19 cellular contexts compared by ENCODE assay signal in the genomic region with DNA sequence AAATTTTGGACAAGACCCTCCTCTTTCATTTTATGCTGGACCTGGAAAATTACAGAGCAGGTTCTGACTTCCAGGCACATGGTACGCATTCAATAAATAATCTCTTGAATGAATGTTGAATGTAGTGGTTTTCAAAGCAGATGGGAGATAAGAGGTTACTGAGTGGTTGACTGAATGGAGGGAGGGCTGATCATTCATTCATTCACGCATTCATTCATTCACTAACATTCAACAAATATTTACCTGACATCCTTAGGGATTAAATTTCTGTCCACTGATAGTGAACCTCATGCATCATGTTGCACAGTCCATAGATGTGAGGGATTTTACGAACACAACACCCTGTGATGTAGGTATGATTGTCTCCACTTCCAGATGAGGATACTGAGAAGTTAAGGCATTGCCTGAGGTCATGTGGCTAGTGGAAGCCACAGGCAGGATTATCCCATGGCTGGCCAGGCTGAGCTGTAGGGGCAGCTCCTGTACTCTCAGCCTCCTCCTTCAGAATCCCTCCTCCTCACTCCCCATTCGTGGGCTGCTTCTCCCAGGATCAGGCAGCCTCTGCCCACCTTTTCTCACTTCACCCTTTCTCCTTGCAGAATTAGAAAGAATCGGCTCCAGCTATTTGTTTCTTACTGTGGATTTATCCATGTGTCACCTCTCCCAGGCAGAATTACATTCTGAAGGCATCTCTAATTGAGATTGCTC.
"Had no signal": no experiment of that assay in that cellular context is flagged by ENCODE, and none has a peak within 500 bp of the region (broad histone marks: within the 10 kb centered on the region; RNA-seq: fewer than 3 reads in every experiment).

No MANE protein-coding gene starts in this region.

- H3K4me2 ChIP-seq: neural progenitor cell had no signal

- H3K9ac ChIP-seq: neural progenitor cell had no signal

- H3K9me3 ChIP-seq: ovary had no signal

- H3K4me1 ChIP-seq: neural progenitor cell had no signal

- H2AFZ ChIP-seq: neural progenitor cell had no signal

- H3K27me3 ChIP-seq: brain microvascular endothelial cell, left lung, neural progenitor cell, ovary, suprapubic skin had no signal

- DNase-seq: activated CD4-positive, alpha-beta T cell treated with anti-CD3 and anti-CD28 coated beads for 4 hours; activated CD8-positive, alpha-beta T cell treated with anti-CD3 and anti-CD28 coated beads, Interleukin-2, amount 10 ng/mL, durations not matched to agents 7 days and 5 days; activated naive CD4-positive, alpha-beta T cell treated with Interleukin-2 at 50 U/mL for 16 hours; activated naive CD8-positive, alpha-beta T cell treated with anti-CD3 and anti-CD28 coated beads, Interleukin-2, amount 50 U/mL, for 24 hours; anterior cingulate cortex; brain microvascular endothelial cell; central memory CD4-positive, alpha-beta T cell; erythroblast; left lung; naive B cell; ovary; psoas muscle; right cardiac atrium; stimulated activated naive CD8-positive, alpha-beta T cell treated with anti-CD3 and anti-CD28 coated beads, Interleukin-15, amount 100 ng/mL, for 72 hours; SW 1271 had no signal

- H3K27ac ChIP-seq: brain microvascular endothelial cell, left lung, neural progenitor cell, ovary, psoas muscle, suprapubic skin had no signal

- H3K4me3 ChIP-seq: left lung, neural progenitor cell, ovary, psoas muscle, suprapubic skin had no signal

- H3K27me3 Mint-ChIP-seq: activated naive CD8-positive, alpha-beta T cell treated with anti-CD3 and anti-CD28 coated beads, Interleukin-2, amount 50 U/mL, for 24 hours; stimulated activated naive CD8-positive, alpha-beta T cell treated with anti-CD3 and anti-CD28 coated beads, Interleukin-15, amount 100 ng/mL, for 72 hours; type B pancreatic cell had no signal

- H3K4me3 Mint-ChIP-seq: activated CD8-positive, alpha-beta T cell treated with anti-CD3 and anti-CD28 coated beads, Interleukin-2, amount 10 ng/mL, durations not matched to agents 7 days and 5 days; activated naive CD8-positive, alpha-beta T cell treated with anti-CD3 and anti-CD28 coated beads, Interleukin-2, amount 50 U/mL, for 24 hours; neural progenitor cell; stimulated activated naive CD8-positive, alpha-beta T cell treated with anti-CD3 and anti-CD28 coated beads, Interleukin-15, amount 100 ng/mL, for 72 hours; type B pancreatic cell; WTC11 had no signal

- H3K36me3 ChIP-seq: brain microvascular endothelial cell, left lung, neural progenitor cell, ovary, suprapubic skin had no signal

- ATAC-seq: activated CD8-positive, alpha-beta T cell treated with anti-CD3 and anti-CD28 coated beads, Interleukin-2, amount 10 ng/mL, durations not matched to agents 7 days and 5 days; activated naive CD8-positive, alpha-beta T cell treated with anti-CD3 and anti-CD28 coated beads, Interleukin-2, amount 50 U/mL, for 24 hours; left lung; psoas muscle; right cardiac atrium; stimulated activated naive CD8-positive, alpha-beta T cell treated with anti-CD3 and anti-CD28 coated beads, Interleukin-15, amount 100 ng/mL, for 72 hours; WTC11 had no signal

- H3K27ac Mint-ChIP-seq: activated CD8-positive, alpha-beta T cell treated with anti-CD3 and anti-CD28 coated beads, Interleukin-2, amount 10 ng/mL, durations not matched to agents 7 days and 5 days; activated naive CD8-positive, alpha-beta T cell treated with anti-CD3 and anti-CD28 coated beads, Interleukin-2, amount 50 U/mL, for 24 hours; naive B cell; neural progenitor cell; stimulated activated naive CD8-positive, alpha-beta T cell treated with anti-CD3 and anti-CD28 coated beads, Interleukin-15, amount 100 ng/mL, for 72 hours; type B pancreatic cell; WTC11 had no signal
